16 cellular contexts compared by ENCODE assay signal in genomic region chr10:48833674-48834073, GRCh38.
DNase-seq lines count a peak whose midpoint lies in the region; ATAC-seq and TF ChIP-seq lines count a peak whose summit lies in the region.
"Had no signal": no experiment of that assay in that cellular context is flagged by ENCODE, and none has a peak within 500 bp of the region (broad histone marks: within the 10 kb centered on the region; RNA-seq: fewer than 3 reads in every experiment).

No MANE protein-coding gene starts in this region.

- H3K4me1 ChIP-seq in left ventricle myocardium inferior (peaks cover 2% of the 10 kb centered on the region), right cardiac atrium (ENCODE audit: control insufficient read depth, insufficient read depth, low read length) (no peaks in the 10 kb centered on the region), esophagus muscularis mucosa (no peaks in the 10 kb centered on the region)

- 74% methylated on average over 2 of the region's 2 CpGs for WGBS in right cardiac atrium
- 63% methylated on average over 2 of the region's 2 CpGs for WGBS in esophagus muscularis mucosa

- no peaks in the 10 kb centered on the region for H3K27me3 ChIP-seq in left ventricle myocardium inferior (ENCODE audit: low read depth)
- H3K27me3 ChIP-seq in right cardiac atrium (ENCODE audit: control insufficient read depth, insufficient read depth), result no peaks in the 10 kb centered on the region
- no peaks in the 10 kb centered on the region for H3K27me3 ChIP-seq in esophagus muscularis mucosa

- no peak for TF ChIP-seq CTCF in left ventricle myocardium inferior (IDR thresholded peaks at IDR 0.05; ENCODE audit: borderline replicate concordance)
- no peak for TF ChIP-seq CTCF in esophagus muscularis mucosa (IDR thresholded peaks at IDR 0.05)

- no peaks in the 10 kb centered on the region for H3K9me3 ChIP-seq in left ventricle myocardium inferior (replicated peaks)
- peaks cover 2% of the 10 kb centered on the region for H3K9me3 ChIP-seq in right cardiac atrium (ENCODE audit: control insufficient read depth, low read length)
- peaks cover 0 to 9% (median 0%) of the 10 kb centered on the region in 4 donors for H3K9me3 ChIP-seq in esophagus muscularis mucosa

- no peak for ATAC-seq in right cardiac atrium
- ATAC-seq in GM18498 (IDR thresholded peaks at IDR 0.05; ENCODE audit: unreplicated experiment), result no peak

- H3K27ac ChIP-seq in left ventricle myocardium inferior (replicated peaks) (peak overlapping the region; percentile 54), right cardiac atrium (ENCODE audit: low read length) (no peak overlapping the region), esophagus muscularis mucosa (replicated peaks in 1 of 4) (no peak overlapping the region)
- H3K27ac ChIP-seq: GM23248 had no signal

- DNase-seq in left ventricle myocardium inferior, result no peak
- DNase-seq in right cardiac atrium, result no peak
- DNase-seq in NCI-H82 treated with DMSO at 0.1 percent for 48 hours (lab: John Stamatoyannopoulos, UW; ENCODE audit: unreplicated experiment), result peak; percentile 4
- DNase-seq in esophagus muscularis mucosa (ENCODE audit: extremely low spot score), result peak; percentile 57
- DNase-seq in HUDEP-2 (lab: John Stamatoyannopoulos, UW; ENCODE audit: unreplicated experiment in 76 of 76), result no peak
- DNase-seq: C1 segment of cervical spinal cord; Calu3; CD4-positive, alpha-beta memory T cell; COR-L47; DMS53; DMS79 treated with DMSO at 0.1 percent for 48 hours; GF-D8; GM23248; H7; HCEC 1CT had no signal

- intact Hi-C loops in left ventricle myocardium inferior (cut with micrococcal nuclease) (no loop called here), right cardiac atrium (cut with DNase I) (no loop called here), esophagus muscularis mucosa (cut with DNase I) (no loop called here)

- no peak for TF ChIP-seq POLR2A in esophagus muscularis mucosa (IDR thresholded peaks at IDR 0.05; ENCODE audit: low read depth)

- no peak for TF ChIP-seq EP300 in esophagus muscularis mucosa (IDR thresholded peaks at IDR 0.05)

- H3K4me3 ChIP-seq in left ventricle myocardium inferior, result no peak overlapping the region
- H3K4me3 ChIP-seq in right cardiac atrium (ENCODE audit: low read length), result no peak overlapping the region
- H3K4me3 ChIP-seq in esophagus muscularis mucosa, result no peak overlapping the region
- H3K4me3 ChIP-seq: GM23248 had no signal

- H3K36me3 ChIP-seq in left ventricle myocardium inferior (no peaks in the 10 kb centered on the region), esophagus muscularis mucosa (no peaks in the 10 kb centered on the region)

Comparison
In these comparisons a context has a peak if more than half of its experiments do, and no peak if none do; other contexts are left out.
1. DNase-seq: peak in NCI-H82 treated with DMSO at 0.1 percent for 48 hours (single experiment) and esophagus muscularis mucosa (single experiment); none in left ventricle myocardium inferior (single experiment), right cardiac atrium (0 of 3) and HUDEP-2 (0 of 76).